12 cellular contexts compared by ENCODE assay signal in genomic region chr9:104772707-104773106, GRCh38. TPM values are rescaled to one million over a fixed set of nuclear protein-coding genes. Genes with fewer than 3 reads are reported as not detected.
DNase-seq lines count a peak whose midpoint lies in the region; ATAC-seq and TF ChIP-seq lines count a peak whose summit lies in the region.
"Had no signal": no experiment of that assay in that cellular context is flagged by ENCODE, and none has a peak within 500 bp of the region (broad histone marks: within the 10 kb centered on the region; RNA-seq: fewer than 3 reads in every experiment).

No MANE protein-coding gene starts in this region.

- H3K27ac ChIP-seq in BLaER1 treated with 17β-estradiol and CSF1 and Interleukin-3, amounts not matched to agents 10 nM and 100 nM, result peak overlapping the region; percentile 86 to 100 (median 97); a peak in 21 of 22 replicates
- H3K27ac ChIP-seq: neutrophil had no signal

- DNase-seq in fibroblast of pulmonary artery (ENCODE audit: low read depth) (peak; percentile 28), retina (no peak), NCI-H526 (lab: John Stamatoyannopoulos, UW) (no peak), H4 (ENCODE audit: low spot score) (no peak)
- DNase-seq: activated CD4-positive, alpha-beta T cell treated with anti-CD3 and anti-CD28 coated beads for 36 hours; anterior cingulate cortex; NCI-H748 treated with DMSO at 0.1 percent for 48 hours had no signal

- H3K9me3 ChIP-seq in BLaER1 treated with 17β-estradiol and CSF1 and Interleukin-3, amounts not matched to agents 10 nM and 100 nM (replicated peaks in 1 of 11), result peaks cover 0 to 17% (median 13%) of the 10 kb centered on the region in 11 experiments; a peak in 15 of 22 replicates
- no peaks in the 10 kb centered on the region for H3K9me3 ChIP-seq in Loucy (ENCODE audit: insufficient read depth, low read depth, low read length)
- H3K9me3 ChIP-seq: neutrophil had no signal

- H3K27me3 ChIP-seq in BLaER1 treated with 17β-estradiol and CSF1 and Interleukin-3, amounts not matched to agents 10 nM and 100 nM, result no peaks in the 10 kb centered on the region
- no peaks in the 10 kb centered on the region for H3K27me3 ChIP-seq in Loucy (ENCODE audit: insufficient read depth, low read length, poor library complexity, severe bottlenecking)
- H3K27me3 ChIP-seq: neutrophil had no signal

- no peaks in the 10 kb centered on the region for H3F3A ChIP-seq in Loucy (ENCODE audit: low read depth)

- H3K4me1 ChIP-seq in BLaER1 treated with 17β-estradiol and CSF1 and Interleukin-3, amounts not matched to agents 10 nM and 100 nM, result peaks cover 58 to 92% (median 75%) of the 10 kb centered on the region in 10 experiments
- peaks cover 6% of the 10 kb centered on the region for H3K4me1 ChIP-seq in Loucy (ENCODE audit: insufficient read depth, low read length, poor library complexity, severe bottlenecking)

- peaks cover 0 to 72% (median 50%) of the 10 kb centered on the region in 11 experiments; a peak in 16 of 22 replicates for H3K36me3 ChIP-seq in BLaER1 treated with 17β-estradiol and CSF1 and Interleukin-3, amounts not matched to agents 10 nM and 100 nM
- no peaks in the 10 kb centered on the region for H3K36me3 ChIP-seq in Loucy (ENCODE audit: insufficient read depth, low read length)
- H3K36me3 ChIP-seq: neutrophil had no signal

- H3K9me2 ChIP-seq in Loucy (replicated peaks; ENCODE audit: low read depth, low read length), result no peaks in the 10 kb centered on the region

- H4K20me1 ChIP-seq in BLaER1 treated with 17β-estradiol and CSF1 and Interleukin-3, amounts not matched to agents 10 nM and 100 nM, result peaks cover 0 to 20% (median 0%) of the 10 kb centered on the region in 11 experiments; a peak in 3 of 22 replicates
- H4K20me1 ChIP-seq in Loucy (ENCODE audit: insufficient read depth, low read length, poor library complexity, severe bottlenecking), result no peaks in the 10 kb centered on the region

- peak overlapping the region; percentile 73 to 94 (median 84); a peak in 21 of 22 replicates for H3K9ac ChIP-seq in BLaER1 treated with 17β-estradiol and CSF1 and Interleukin-3, amounts not matched to agents 10 nM and 100 nM
- H3K9ac ChIP-seq in Loucy (ENCODE audit: low read depth, low read length, poor library complexity, severe bottlenecking), result no peak overlapping the region

- H3K79me2 ChIP-seq in Loucy (ENCODE audit: insufficient read depth, low read length), result no peaks in the 10 kb centered on the region

- peak; percentile 28 for ATAC-seq in GM21723 (IDR thresholded peaks at IDR 0.05; ENCODE audit: unreplicated experiment)
- ATAC-seq in activated CD4-positive, CD25-positive, alpha-beta regulatory T cell treated with anti-CD3 and anti-CD28 coated beads, Interleukin-2, amount 50 U/mL, for 24 hours, result no peak
- ATAC-seq: activated CD4-positive, alpha-beta T cell treated with anti-CD3 and anti-CD28 coated beads for 36 hours had no signal

- peak overlapping the region; percentile 50 to 94 (median 83); a peak in 21 of 22 replicates for H3K4me2 ChIP-seq in BLaER1 treated with 17β-estradiol and CSF1 and Interleukin-3, amounts not matched to agents 10 nM and 100 nM
- H3K4me2 ChIP-seq in Loucy (ENCODE audit: low read depth, low read length, poor library complexity, severe bottlenecking), result peak overlapping the region; percentile 34

- TF ChIP-seq CTCF in Loucy (conservative IDR thresholded peaks at IDR 0.05; ENCODE audit: low read length) (no peak), fibroblast of pulmonary artery (IDR thresholded peaks at IDR 0.05; ENCODE audit: low read length, missing control alignments) (no peak)

- peak overlapping the region; percentile 45; the same call in 1 of the 2 replicates for H2AFZ ChIP-seq in Loucy (ENCODE audit: low read length)

- peak overlapping the region; percentile 10 to 69 (median 59); a peak in 18 of 20 replicates for H3K4me3 ChIP-seq in BLaER1 treated with 17β-estradiol and CSF1 and Interleukin-3, amounts not matched to agents 10 nM and 100 nM
- H3K4me3 ChIP-seq in Loucy (ENCODE audit: low read length, poor library complexity, severe bottlenecking) (no peak overlapping the region), fibroblast of pulmonary artery (replicated peaks; ENCODE audit: low read depth, low read length) (no peak overlapping the region)

RNA-seq across cellular contexts. Expression of gene NIPSNAP3B, which starts 8.8 kb away (rescaled TPM):
- total RNA-seq in H4 (2014; rRNA removed; shearing (Covaris generic)), result 0.62 and 1.5 TPM in 2 replicates

RNA-seq across cellular contexts. Expression of gene NIPSNAP3A, which starts 25.2 kb away (rescaled TPM):
- total RNA-seq in H4 (2014; rRNA removed; shearing (Covaris generic)), result 38.4 and 44.3 TPM in 2 replicates

Comparison
In these comparisons a context has a peak if more than half of its experiments do, and no peak if none do; other contexts are left out.
1. H3K4me3 ChIP-seq: peak in BLaER1 treated with 17β-estradiol and CSF1 and Interleukin-3, amounts not matched to agents 10 nM and 100 nM (10 of 10); none in Loucy (single experiment) and fibroblast of pulmonary artery (single experiment).